Comparison of ENCODE assay signal across 13 cellular contexts in genomic region chr1:181136738-181137122, GRCh38. TPM values are rescaled to one million over a fixed set of nuclear protein-coding genes. Genes with fewer than 3 reads are reported as not detected.
DNase-seq lines count a peak whose midpoint lies in the region; ATAC-seq lines count a peak whose summit lies in the region.
"Had no signal": no experiment of that assay in that cellular context is flagged by ENCODE, and none has a peak within 500 bp of the region (broad histone marks: within the 10 kb centered on the region; RNA-seq: fewer than 3 reads in every experiment).

No MANE protein-coding gene starts in this region.

- no peak for DNase-seq in activated naive CD8-positive, alpha-beta T cell treated with anti-CD3 and anti-CD28 coated beads for 36 hours
- DNase-seq in activated T-helper 2 cell treated with anti-CD3 and anti-CD28 coated beads, Interferon-gamma antibody, Interleukin-2, Interleukin-4, amounts not matched to agents 10 μg/mL and 5 μg/mL and 100 μg/mL, durations not matched to agents 14 hours and 24 hours and 36 hours (ENCODE audit: low spot score): no peak
- DNase-seq in mesenchymal stem cell (no peak), COLO668 (lab: John Stamatoyannopoulos, UW; ENCODE audit: unreplicated experiment) (no peak), NCI-H82 treated with DMSO at 0.1 percent for 48 hours (lab: John Stamatoyannopoulos, UW; ENCODE audit: unreplicated experiment) (no peak), right cardiac atrium (no peak), NCI-H2081 treated with DMSO at 0.1 percent for 48 hours (lab: John Stamatoyannopoulos, UW) (no peak)
- DNase-seq: activated CD4-positive, alpha-beta T cell treated with anti-CD3 and anti-CD28 coated beads for 1 hour; activated gamma-delta T cell treated with Interleukin-2 at 50 U/mL for 16 hours; DND-41; occipital lobe had no signal

- no peak for ATAC-seq in right cardiac atrium

- H3K4me1 ChIP-seq in mesenchymal stem cell (ENCODE audit: control insufficient read depth, insufficient read depth, low read depth, low read length) (peaks cover 42% of the 10 kb centered on the region), right cardiac atrium (ENCODE audit: control insufficient read depth, insufficient read depth, low read length) (peaks cover 4% of the 10 kb centered on the region)

- WGBS in mesenchymal stem cell: 95% methylated on average over 5 of the region's 8 CpGs
- 95% methylated on average over 8 of the region's 8 CpGs for WGBS in right cardiac atrium

- peak overlapping the region; percentile 41 to 78 for H3K18ac ChIP-seq in mesenchymal stem cell (ENCODE audit: low read depth in 1 of 2, low read length in 2 of 2)

- H3K4me1 Mint-ChIP-seq in activated naive CD8-positive, alpha-beta T cell (ENCODE audit: low read depth): peaks cover 53% of the 10 kb centered on the region
- H3K4me1 Mint-ChIP-seq in activated naive CD8-positive, alpha-beta T cell treated with anti-CD3 and anti-CD28 coated beads for 36 hours: peaks cover 53% of the 10 kb centered on the region
- peaks cover 75% of the 10 kb centered on the region for H3K4me1 Mint-ChIP-seq in activated T-helper 2 cell treated with anti-CD3 and anti-CD28 coated beads, Interferon-gamma antibody, Interleukin-2, Interleukin-4, amounts not matched to agents 10 μg/mL and 5 μg/mL and 100 μg/mL, durations not matched to agents 14 hours and 24 hours and 36 hours (ENCODE audit: low read depth)

- H3K4me2 ChIP-seq in mesenchymal stem cell (ENCODE audit: low read length, poor library complexity, severe bottlenecking): no peak overlapping the region

- peak overlapping the region in 1 of 2 experiments; percentile 57 for H3K14ac ChIP-seq in mesenchymal stem cell (ENCODE audit: low read length in 2 of 2)

- H2BK120ac ChIP-seq in mesenchymal stem cell (ENCODE audit: low read depth, low read length): no peak overlapping the region

- peak overlapping the region; percentile 31 for H3K27ac Mint-ChIP-seq in activated naive CD8-positive, alpha-beta T cell
- H3K27ac Mint-ChIP-seq in activated naive CD8-positive, alpha-beta T cell treated with anti-CD3 and anti-CD28 coated beads for 36 hours: no peak overlapping the region
- peak overlapping the region; percentile 9 for H3K27ac Mint-ChIP-seq in activated T-helper 2 cell treated with anti-CD3 and anti-CD28 coated beads, Interferon-gamma antibody, Interleukin-2, Interleukin-4, amounts not matched to agents 10 μg/mL and 5 μg/mL and 100 μg/mL, durations not matched to agents 14 hours and 24 hours and 36 hours

- no peak overlapping the region for H2BK5ac ChIP-seq in mesenchymal stem cell (ENCODE audit: low read depth, low read length, poor library complexity, severe bottlenecking)

- H2BK12ac ChIP-seq in mesenchymal stem cell (ENCODE audit: low read length in 2 of 2): peak overlapping the region; percentile 88 to 98

- no peaks in the 10 kb centered on the region for H3K27me3 ChIP-seq in mesenchymal stem cell (ENCODE audit: control insufficient read depth in 1 of 2, insufficient read depth in 1 of 2, low read length in 2 of 2)
- H3K27me3 ChIP-seq in right cardiac atrium (ENCODE audit: control insufficient read depth, insufficient read depth): no peaks in the 10 kb centered on the region
- H3K27me3 ChIP-seq: upper lobe of left lung had no signal

- H3K27me3 Mint-ChIP-seq in activated naive CD8-positive, alpha-beta T cell: no peaks in the 10 kb centered on the region
- H3K27me3 Mint-ChIP-seq in activated naive CD8-positive, alpha-beta T cell treated with anti-CD3 and anti-CD28 coated beads for 36 hours: no peaks in the 10 kb centered on the region
- H3K27me3 Mint-ChIP-seq in activated T-helper 2 cell treated with anti-CD3 and anti-CD28 coated beads, Interferon-gamma antibody, Interleukin-2, Interleukin-4, amounts not matched to agents 10 μg/mL and 5 μg/mL and 100 μg/mL, durations not matched to agents 14 hours and 24 hours and 36 hours (ENCODE audit: low read depth): no peaks in the 10 kb centered on the region

- H3K79me1 ChIP-seq in mesenchymal stem cell (replicated peaks; ENCODE audit: low read length, poor library complexity, severe bottlenecking): peaks cover 2% of the 10 kb centered on the region

- H2AK5ac ChIP-seq in mesenchymal stem cell (ENCODE audit: low read length, severe bottlenecking): peak overlapping the region; percentile 62

- H3K9me3 Mint-ChIP-seq in activated naive CD8-positive, alpha-beta T cell (ENCODE audit: low read depth): no peaks in the 10 kb centered on the region
- no peaks in the 10 kb centered on the region for H3K9me3 Mint-ChIP-seq in activated naive CD8-positive, alpha-beta T cell treated with anti-CD3 and anti-CD28 coated beads for 36 hours
- H3K9me3 Mint-ChIP-seq in activated T-helper 2 cell treated with anti-CD3 and anti-CD28 coated beads, Interferon-gamma antibody, Interleukin-2, Interleukin-4, amounts not matched to agents 10 μg/mL and 5 μg/mL and 100 μg/mL, durations not matched to agents 14 hours and 24 hours and 36 hours: no peaks in the 10 kb centered on the region

- H4K91ac ChIP-seq in mesenchymal stem cell (ENCODE audit: low read length): peak overlapping the region; percentile 74

- peak overlapping the region; percentile 90 for H3K9ac ChIP-seq in mesenchymal stem cell (ENCODE audit: low read length)

- H3K36me3 ChIP-seq in mesenchymal stem cell (ENCODE audit: control insufficient read depth in 1 of 2, insufficient read depth in 2 of 2, low read depth in 1 of 2, low read length in 2 of 2): no peaks in the 10 kb centered on the region
- H3K36me3 ChIP-seq: upper lobe of left lung had no signal

- no peak overlapping the region for H2AFZ ChIP-seq in mesenchymal stem cell (ENCODE audit: low read depth, low read length)

- no peak overlapping the region for H3K23ac ChIP-seq in mesenchymal stem cell (ENCODE audit: low read length in 2 of 2)

- no peak overlapping the region for H3K4me3 Mint-ChIP-seq in activated naive CD8-positive, alpha-beta T cell
- no peak overlapping the region for H3K4me3 Mint-ChIP-seq in activated naive CD8-positive, alpha-beta T cell treated with anti-CD3 and anti-CD28 coated beads for 36 hours
- H3K4me3 Mint-ChIP-seq in activated T-helper 2 cell treated with anti-CD3 and anti-CD28 coated beads, Interferon-gamma antibody, Interleukin-2, Interleukin-4, amounts not matched to agents 10 μg/mL and 5 μg/mL and 100 μg/mL, durations not matched to agents 14 hours and 24 hours and 36 hours (ENCODE audit: low read depth): no peak overlapping the region

- H3K4me3 ChIP-seq in mesenchymal stem cell (ENCODE audit: insufficient read depth in 1 of 2, low read depth in 1 of 2, low read length in 2 of 2) (no peak overlapping the region), right cardiac atrium (ENCODE audit: low read length) (no peak overlapping the region)
- H3K4me3 ChIP-seq: upper lobe of left lung had no signal

- no peaks in the 10 kb centered on the region for H3K9me3 ChIP-seq in mesenchymal stem cell (ENCODE audit: control insufficient read depth, low read length)
- no peaks in the 10 kb centered on the region for H3K9me3 ChIP-seq in right cardiac atrium (ENCODE audit: control insufficient read depth, low read length)
- H3K9me3 ChIP-seq: upper lobe of left lung had no signal

- no peaks in the 10 kb centered on the region for H3K36me3 Mint-ChIP-seq in activated naive CD8-positive, alpha-beta T cell
- H3K36me3 Mint-ChIP-seq in activated naive CD8-positive, alpha-beta T cell treated with anti-CD3 and anti-CD28 coated beads for 36 hours: no peaks in the 10 kb centered on the region
- no peaks in the 10 kb centered on the region for H3K36me3 Mint-ChIP-seq in activated T-helper 2 cell treated with anti-CD3 and anti-CD28 coated beads, Interferon-gamma antibody, Interleukin-2, Interleukin-4, amounts not matched to agents 10 μg/mL and 5 μg/mL and 100 μg/mL, durations not matched to agents 14 hours and 24 hours and 36 hours (ENCODE audit: low read depth)

- no peak overlapping the region for H2BK15ac ChIP-seq in mesenchymal stem cell (ENCODE audit: low read depth, poor library complexity, severe bottlenecking)

- intact Hi-C loops in activated T-helper 2 cell treated with anti-CD3 and anti-CD28 coated beads, Interferon-gamma antibody, Interleukin-2, Interleukin-4, amounts not matched to agents 10 μg/mL and 5 μg/mL and 100 μg/mL, durations not matched to agents 14 hours and 24 hours and 36 hours (cut with micrococcal nuclease): no loop called here
- intact Hi-C loops in right cardiac atrium (cut with DNase I): no loop called here

- H3K4ac ChIP-seq in mesenchymal stem cell (ENCODE audit: low read depth in 1 of 2, low read length in 2 of 2): peak overlapping the region in 1 of 2 experiments; percentile 49

- peak overlapping the region; percentile 66 for H4K8ac ChIP-seq in mesenchymal stem cell (ENCODE audit: low read length)

- H3K27ac ChIP-seq in mesenchymal stem cell (ENCODE audit: low read length, poor library complexity, severe bottlenecking) (no peak overlapping the region), right cardiac atrium (ENCODE audit: low read length) (no peak overlapping the region)

RNA-seq across cellular contexts. Expression of gene IER5, which starts 48.2 kb away (rescaled TPM):
- 10 to 100 TPM; 29.7 to 30.3 TPM for total RNA-seq in activated naive CD8-positive, alpha-beta T cell treated with anti-CD3 and anti-CD28 coated beads for 36 hours
- total RNA-seq in activated T-helper 2 cell treated with anti-CD3 and anti-CD28 coated beads, Interferon-gamma antibody, Interleukin-2, Interleukin-4, amounts not matched to agents 10 μg/mL and 5 μg/mL and 100 μg/mL, durations not matched to agents 14 hours and 24 hours and 36 hours: 44.3 and 44.6 TPM in 2 replicates
- polyA plus RNA-seq in mesenchymal stem cell (2013, experiment 1 of 2): 11.3 TPM
- 11.5 TPM for polyA plus RNA-seq in mesenchymal stem cell (2013, experiment 2 of 2)
- total RNA-seq in right cardiac atrium: 10 to 100 TPM; 21.9 to 32.6 (median 28.2) TPM
- 63.8 TPM for polyA plus RNA-seq in right cardiac atrium
